ENCODE assay signal across 1 cellular context in genomic region chr21:17789660-17790059, GRCh38.
A peak's percentile ranks its signal among the peaks of the same experiment; 100 is the strongest.
TF ChIP-seq lines count a peak whose summit lies in the region.

No MANE protein-coding gene starts in this region.

TF ChIP-seq in GM12878, 131 proteins besides CTCF, POLR2A, EP300 and RAD21 (continued from another document and continues in another):
- TF ChIP-seq IRF5 (IDR thresholded peaks at IDR 0.05; ENCODE audit: borderline replicate concordance): no peak
- no peak for TF ChIP-seq RELA (IDR thresholded peaks at IDR 0.05; ENCODE audit: borderline replicate concordance, partially characterized antibody)
- TF ChIP-seq BCLAF1 (IDR thresholded peaks at IDR 0.05): no peak
- no peak for TF ChIP-seq CBX5 (IDR thresholded peaks at IDR 0.05; ENCODE audit: low read depth)
- TF ChIP-seq E4F1 (IDR thresholded peaks at IDR 0.05; ENCODE audit: borderline replicate concordance, partially characterized antibody): no peak
- no peak for TF ChIP-seq ZNF687 (IDR thresholded peaks at IDR 0.05)
- peak; percentile 92 for TF ChIP-seq ZNF24 (IDR thresholded peaks at IDR 0.05)
- 0 out of 2 replicates have a peak, but pooled peaks have one; percentile 28 for TF ChIP-seq MLLT1 (IDR thresholded peaks at IDR 0.05)
- no peak for TF ChIP-seq MXI1 (IDR thresholded peaks at IDR 0.05; ENCODE audit: low read depth, low read length)
- TF ChIP-seq STAT1 (conservative IDR thresholded peaks at IDR 0.05): no peak
- no peak for TF ChIP-seq CHD4 (IDR thresholded peaks at IDR 0.05)
- TF ChIP-seq CHD2 (IDR thresholded peaks at IDR 0.05; ENCODE audit: borderline replicate concordance, low read depth, low read length): no peak
- no peak for TF ChIP-seq HCFC1 (IDR thresholded peaks at IDR 0.05; ENCODE audit: low read length)
- no peak for TF ChIP-seq ZNF207 (IDR thresholded peaks at IDR 0.05; ENCODE audit: borderline replicate concordance)
- peak; percentile 61; the same call in 1 of the 2 replicates for TF ChIP-seq BCL11A (IDR thresholded peaks at IDR 0.05; ENCODE audit: low read depth, low read length)
- no peak for TF ChIP-seq PAX8 (IDR thresholded peaks at IDR 0.05)
- TF ChIP-seq PRDM15 (CRISPR knock-in tag; IDR thresholded peaks at IDR 0.05): no peak
- TF ChIP-seq CBX3 (IDR thresholded peaks at IDR 0.05; ENCODE audit: borderline replicate concordance, low read depth): no peak
- TF ChIP-seq ETV6 (conservative IDR thresholded peaks at IDR 0.05 in 1 of 2, IDR thresholded peaks at IDR 0.05 in 1 of 2; ENCODE audit: borderline replicate concordance in 1 of 2, low read depth in 1 of 2): peak in 1 of 2 experiments; percentile 46; a peak in 1 of 4 replicates
- TF ChIP-seq SMAD1 (IDR thresholded peaks at IDR 0.05; ENCODE audit: low read depth, partially characterized antibody): no peak
- TF ChIP-seq CEBPZ (IDR thresholded peaks at IDR 0.05; ENCODE audit: low read depth, low read length): no peak
- TF ChIP-seq ESRRA (IDR thresholded peaks at IDR 0.05; ENCODE audit: low read length): no peak
- no peak for TF ChIP-seq NR2C1 (IDR thresholded peaks at IDR 0.05)
- no peak for TF ChIP-seq ASH2L (IDR thresholded peaks at IDR 0.05; ENCODE audit: borderline replicate concordance, low read depth)
- TF ChIP-seq PML (IDR thresholded peaks at IDR 0.05; ENCODE audit: low read length): no peak
- no peak for TF ChIP-seq SMAD5 (IDR thresholded peaks at IDR 0.05; ENCODE audit: low read depth)
- TF ChIP-seq DPF2 (IDR thresholded peaks at IDR 0.05): peak; percentile 58; the same call in 1 of the 2 replicates
- no peak for TF ChIP-seq FOS (IDR thresholded peaks at IDR 0.05; ENCODE audit: borderline replicate concordance, extremely low read depth, insufficient read length)
- no peak for TF ChIP-seq NFYA (IDR thresholded peaks at IDR 0.05; ENCODE audit: borderline replicate concordance, low read depth, low read length)
- TF ChIP-seq MTA3 (IDR thresholded peaks at IDR 0.05; ENCODE audit: borderline replicate concordance, low read length): no peak
- no peak for TF ChIP-seq PKNOX1 (IDR thresholded peaks at IDR 0.05)
- TF ChIP-seq MTA2 (IDR thresholded peaks at IDR 0.05; ENCODE audit: low read depth): peak; percentile 92
- TF ChIP-seq TCF3 (IDR thresholded peaks at IDR 0.05; ENCODE audit: borderline replicate concordance, insufficient read depth, low read depth, low read length): no peak
- no peak for TF ChIP-seq SPI1 (IDR thresholded peaks at IDR 0.05; ENCODE audit: borderline replicate concordance, insufficient read depth, low read depth, low read length)
- TF ChIP-seq SIN3A (IDR thresholded peaks at IDR 0.05; ENCODE audit: low read depth, low read length): no peak
